In the genomic region with DNA sequence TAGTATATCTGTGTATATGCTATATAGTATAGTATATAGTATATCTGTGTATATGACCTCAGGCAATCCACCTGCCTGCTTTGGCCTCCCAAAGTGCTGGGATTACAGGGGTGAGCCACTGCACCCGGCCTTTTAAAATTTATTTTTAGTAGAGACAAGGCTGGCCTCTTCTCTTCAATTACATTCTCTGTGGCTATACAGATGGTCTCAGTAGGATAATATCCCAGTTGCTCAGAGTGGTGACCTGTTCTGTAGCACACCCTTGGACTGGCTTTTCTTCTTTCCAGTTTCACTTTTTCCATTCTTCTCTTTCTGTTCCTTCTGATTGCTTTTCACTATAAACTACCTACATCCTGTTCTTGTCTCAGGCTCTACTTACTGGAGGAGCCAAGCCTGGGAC, we compare ENCODE assay signal across 14 cellular contexts. TPM values are rescaled to one million over a fixed set of nuclear protein-coding genes. Genes with fewer than 3 reads are reported as not detected.
DNase-seq lines count a peak whose midpoint lies in the region; ATAC-seq and TF ChIP-seq lines count a peak whose summit lies in the region.
"Had no signal": no experiment of that assay in that cellular context is flagged by ENCODE, and none has a peak within 500 bp of the region (broad histone marks: within the 10 kb centered on the region; RNA-seq: fewer than 3 reads in every experiment).

No MANE protein-coding gene starts in this region.

- no peak overlapping the region for H3K4me3 Mint-ChIP-seq in T-cell
- H3K4me3 Mint-ChIP-seq: activated CD8-positive, alpha-beta memory T cell treated with anti-CD3 and anti-CD28 coated beads, Interleukin-2, amount 10 ng/mL, durations not matched to agents 7 days and 5 days had no signal

- H3K9ac ChIP-seq in Karpas-422 (ENCODE audit: low read length) (no peak overlapping the region), rectal smooth muscle tissue (ENCODE audit: low read length) (no peak overlapping the region)

- POLR2A ChIA-PET in T-cell (lab: Charles Lee): no interaction called here

- H3K36me3 Mint-ChIP-seq in T-cell: peaks cover 6% of the 10 kb centered on the region
- H3K36me3 Mint-ChIP-seq: activated CD8-positive, alpha-beta memory T cell treated with anti-CD3 and anti-CD28 coated beads, Interleukin-2, amount 10 ng/mL, durations not matched to agents 7 days and 5 days had no signal

- H3K4me1 Mint-ChIP-seq in T-cell: peaks cover 29 to 35% (median 35%) of the 10 kb centered on the region in 3 donors

- DNase-seq in Karpas-422: no peak
- DNase-seq in esophagus muscularis mucosa (ENCODE audit: extremely low spot score): no peak
- no peak for DNase-seq in T-cell
- DNase-seq in GOT3 (lab: John Stamatoyannopoulos, UW): no peak
- no peak for DNase-seq in AG08395 (ENCODE audit: low spot score)
- DNase-seq: SW 1271 had no signal

- H3K9me3 Mint-ChIP-seq in T-cell: peaks cover 0 to under 1% (median 0%) of the 10 kb centered on the region in 3 donors

- TF ChIP-seq CTCF in 22Rv1 (IDR thresholded peaks at IDR 0.05) (no peak), esophagus muscularis mucosa (IDR thresholded peaks at IDR 0.05) (no peak)

- 50% methylated on average over 1 of the region's 1 CpG for WGBS in esophagus muscularis mucosa

- no peaks in the 10 kb centered on the region for H3K27me3 ChIP-seq in Karpas-422 (ENCODE audit: low read length)
- H3K27me3 ChIP-seq in esophagus muscularis mucosa: no peaks in the 10 kb centered on the region
- no peaks in the 10 kb centered on the region for H3K27me3 ChIP-seq in rectal smooth muscle tissue (ENCODE audit: control insufficient read depth, insufficient read depth, low read length)
- H3K27me3 ChIP-seq: brain microvascular endothelial cell, Peyer's patch had no signal

- peak overlapping the region; percentile 96 for H3K4me2 ChIP-seq in Karpas-422 (ENCODE audit: low read depth, low read length, poor library complexity, severe bottlenecking)

- H3K4me3 ChIP-seq in Karpas-422 (ENCODE audit: low read length) (no peak overlapping the region), esophagus muscularis mucosa (no peak overlapping the region), rectal smooth muscle tissue (ENCODE audit: low read length) (no peak overlapping the region)

- ATAC-seq in T-cell (replicated peaks in 1 of 4) (no peak), HG03460 (IDR thresholded peaks at IDR 0.05; ENCODE audit: unreplicated experiment) (no peak)

- 0 out of 2 replicates have a peak overlapping the region, but pooled peaks have one; percentile 30 for H2AFZ ChIP-seq in Karpas-422 (ENCODE audit: low read length)

- H3K9me2 ChIP-seq in Karpas-422 (replicated peaks; ENCODE audit: insufficient read depth, low read length): no peaks in the 10 kb centered on the region

- H3K27ac ChIP-seq in 22Rv1 (peak overlapping the region; percentile 97), Karpas-422 (ENCODE audit: low read length) (no peak overlapping the region), esophagus muscularis mucosa (replicated peaks in 1 of 4) (peak overlapping the region; percentile 97 to 98 (median 98)), rectal smooth muscle tissue (ENCODE audit: low read depth, low read length) (peak overlapping the region; percentile 99)
- H3K27ac ChIP-seq: brain microvascular endothelial cell, neutrophil had no signal

- H3K9me3 ChIP-seq in Karpas-422 (ENCODE audit: low read length): no peaks in the 10 kb centered on the region
- H3K9me3 ChIP-seq in esophagus muscularis mucosa: no peaks in the 10 kb centered on the region
- H3K9me3 ChIP-seq: neutrophil, Peyer's patch had no signal

- CTCF ChIA-PET in T-cell (lab: Charles Lee): interaction anchor here in 1 of 2 donors (1.0 kb wide), 1 partner anchor 72 kb away, joined by 5 read pairs; no protein-coding TSS in a partner anchor

- H3K27ac Mint-ChIP-seq in T-cell: no peak overlapping the region
- H3K27ac Mint-ChIP-seq: activated CD8-positive, alpha-beta memory T cell treated with anti-CD3 and anti-CD28 coated beads, Interleukin-2, amount 10 ng/mL, durations not matched to agents 7 days and 5 days had no signal

- intact Hi-C loops in esophagus muscularis mucosa (cut with DNase I): no loop called here

- TF ChIP-seq POLR2A in esophagus muscularis mucosa (IDR thresholded peaks at IDR 0.05; ENCODE audit: low read depth): no peak

- TF ChIP-seq EP300 in esophagus muscularis mucosa (IDR thresholded peaks at IDR 0.05): no peak

- no peaks in the 10 kb centered on the region for H3K79me2 ChIP-seq in Karpas-422 (ENCODE audit: low read length)

- H3K36me3 ChIP-seq in Karpas-422 (ENCODE audit: insufficient read depth, low read length) (no peaks in the 10 kb centered on the region), esophagus muscularis mucosa (peaks cover 0 to 5% (median under 1%) of the 10 kb centered on the region in 4 donors), rectal smooth muscle tissue (ENCODE audit: control insufficient read depth, insufficient read depth, low read length) (no peaks in the 10 kb centered on the region)
- H3K36me3 ChIP-seq: brain microvascular endothelial cell, neutrophil, Peyer's patch had no signal

- H3K4me1 ChIP-seq in Karpas-422 (ENCODE audit: low read length) (peaks cover 39% of the 10 kb centered on the region), esophagus muscularis mucosa (peaks cover 32 to 51% (median 48%) of the 10 kb centered on the region in 4 donors), rectal smooth muscle tissue (ENCODE audit: control insufficient read depth, insufficient read depth, low read length) (peaks cover 14% of the 10 kb centered on the region)

- H3K27me3 Mint-ChIP-seq in T-cell: peaks cover 44 to 55% of the 10 kb centered on the region in 2 donors

- no peaks in the 10 kb centered on the region for H4K20me1 ChIP-seq in Karpas-422 (ENCODE audit: insufficient read depth, low read depth, low read length)

RNA-seq across cellular contexts. Expression of a gene that starts 3.1 kb away (rescaled TPM):
- total RNA-seq in Karpas-422 (2014; rRNA removed; shearing (Covaris generic); ENCODE audit: low replicate concordance): 17.1 and 19.9 TPM in 2 replicates
- total RNA-seq in esophagus muscularis mucosa (10 to 100 TPM; 38.8 to 65.2 (median 48.3) TPM), T-cell (under 1 TPM in 4 of 5 donors, not detected in 1; 0.16 to 0.82 (median 0.39) TPM)

RNA-seq across cellular contexts. Expression of a gene that starts 25.1 kb away (rescaled TPM):
- 1.6 and 2.3 TPM in 2 replicates for total RNA-seq in Karpas-422 (2014; rRNA removed; shearing (Covaris generic); ENCODE audit: low replicate concordance)
- 1 to 10 TPM; 3.8 to 6.4 (median 6.1) TPM for total RNA-seq in esophagus muscularis mucosa
- total RNA-seq in T-cell: 10 to 100 TPM; 26.2 to 68.3 (median 59.2) TPM
- total RNA-seq: M059J had no signal

RNA-seq across cellular contexts. Expression of a gene that starts 30.0 kb away (rescaled TPM):
- total RNA-seq in Karpas-422 (2014; rRNA removed; shearing (Covaris generic); ENCODE audit: low replicate concordance): 0.07 and 0.69 TPM in 2 replicates
- 10 to 100 TPM; 21.5 to 36.9 (median 27.9) TPM for total RNA-seq in esophagus muscularis mucosa
- 10 to 100 TPM in 1 of 5 donors, 1 to 10 TPM in 4; 7.8 to 10.4 (median 8.5) TPM for total RNA-seq in T-cell
- total RNA-seq: M059J had no signal

RNA-seq across cellular contexts. Expression of a gene that starts 34.0 kb away (rescaled TPM):
- total RNA-seq in Karpas-422 (2014; rRNA removed; shearing (Covaris generic); ENCODE audit: low replicate concordance): not detected in 2 replicates
- total RNA-seq in esophagus muscularis mucosa: 10 to 100 TPM in 3 of 4 donors, 1 to 10 TPM in 1; 8.0 to 21.2 (median 13.4) TPM
- total RNA-seq in T-cell: under 1 TPM; 0.28 to 0.95 (median 0.61) TPM
- total RNA-seq: M059J had no signal

RNA-seq across cellular contexts. Expression of a gene that starts 53.5 kb away (rescaled TPM):
- 26.6 and 29.6 TPM in 2 replicates for total RNA-seq in Karpas-422 (2014; rRNA removed; shearing (Covaris generic); ENCODE audit: low replicate concordance)
- total RNA-seq in esophagus muscularis mucosa: 1 to 10 TPM in 3 of 4 donors, under 1 TPM in 1; 0.42 to 6.0 (median 2.9) TPM
- total RNA-seq in T-cell: 10 to 100 TPM; 17.0 to 29.0 (median 18.0) TPM
